In genomic region chr14:104121142-104121541, GRCh38 we compare ENCODE assay signal across 36 cellular contexts. TPM values are rescaled to one million over a fixed set of nuclear protein-coding genes. Genes with fewer than 3 reads are reported as not detected.
"Had no signal": no experiment of that assay in that cellular context is flagged by ENCODE, and none has a peak within 500 bp of the region (broad histone marks: within the 10 kb centered on the region; RNA-seq: fewer than 3 reads in every experiment).

No MANE protein-coding gene starts in this region.

- H3K4me3 ChIP-seq: ascending aorta, K562, Peyer's patch had no signal

- H3K27me3 ChIP-seq: ascending aorta had no signal

- H3K27ac ChIP-seq: ascending aorta, Peyer's patch, WERI-Rb-1 had no signal

- ATAC-seq: activated CD8-positive, alpha-beta memory T cell treated with anti-CD3 and anti-CD28 coated beads, Interleukin-2, amount 10 ng/mL, durations not matched to agents 7 days and 5 days; K562; PC-3 had no signal

- DNase-seq: activated CD4-positive, alpha-beta memory T cell treated with anti-CD3 and anti-CD28 coated beads, Interleukin-2, amount 10 ng/mL, durations not matched to agents 7 days and 5 days; activated CD4-positive, alpha-beta T cell treated with anti-CD3 and anti-CD28 coated beads for 1 hour; activated CD4-positive, alpha-beta T cell treated with anti-CD3 and anti-CD28 coated beads for 48 hours; activated CD4-positive, CD25-positive, alpha-beta regulatory T cell; activated CD8-positive, alpha-beta memory T cell treated with anti-CD3 and anti-CD28 coated beads for 24 hours; activated CD8-positive, alpha-beta memory T cell treated with anti-CD3 and anti-CD28 coated beads, Interleukin-2, amount 10 ng/mL, durations not matched to agents 7 days and 5 days; activated CD8-positive, alpha-beta memory T cell treated with anti-CD3 and anti-CD28 coated beads, Interleukin-2, amount 50 U/mL, for 48 hours; activated gamma-delta T cell; activated naive CD4-positive, alpha-beta T cell treated with Interleukin-2 at 50 U/mL for 16 hours; activated naive CD8-positive, alpha-beta T cell treated with anti-CD3 and anti-CD28 coated beads, Interleukin-2, amount 10 ng/mL, durations not matched to agents 7 days and 5 days; activated T-cell treated with anti-CD3 and anti-CD28 coated beads, Interleukin-2, amount 50 U/mL, for 48 hours; amygdala; IMR-90; NCI-H1092 treated with DMSO at 0.1 percent for 48 hours; NCI-H1417; NCI-H146; NCI-H187; NCI-H2029 treated with DMSO at 0.1 percent for 48 hours; NCI-H2107; NCI-H2171; NCI-H510A; NCI-H526; NCI-H748 treated with DMSO at 0.1 percent for 48 hours; NK-92 treated with Interleukin-12 subunit alpha and Interleukin-12 subunit beta, amount 100 ng/mL, for 24 hours; PC-3; Peyer's patch; Right ventricle myocardium superior; RPMI8226; SW 1271; T1000 had no signal

- H3K36me3 ChIP-seq: ascending aorta, Peyer's patch, WERI-Rb-1 had no signal

- H3K4me1 ChIP-seq: ascending aorta had no signal

RNA-seq across cellular contexts. Expression of gene KIF26A, which starts 17.2 kb away (rescaled TPM):
- total RNA-seq: IMR-90, M059J had no signal

RNA-seq across cellular contexts. Expression of gene ASPG, which starts 35.6 kb away (rescaled TPM):
- total RNA-seq: activated CD4-positive, alpha-beta memory T cell treated with anti-CD3 and anti-CD28 coated beads, Interleukin-2, amount 10 ng/mL, durations not matched to agents 7 days and 5 days; activated CD8-positive, alpha-beta memory T cell treated with anti-CD3 and anti-CD28 coated beads, Interleukin-2, amount 10 ng/mL, durations not matched to agents 7 days and 5 days; activated naive CD8-positive, alpha-beta T cell treated with anti-CD3 and anti-CD28 coated beads, Interleukin-2, amount 10 ng/mL, durations not matched to agents 7 days and 5 days; ascending aorta; IMR-90; M059J; T-helper 1 cell treated with Interleukin-12 subunit alpha and Interleukin-12 subunit beta and Interleukin-4 antibody, amounts not matched to agents 30 ng/mL and 1 ng/mL, for 36 hours; T-helper 2 cell treated with Interferon-gamma antibody and Interleukin-4, amounts not matched to agents 100 ng/mL and 5 ng/mL, for 36 hours had no signal
